Comparison of ENCODE assay signal across 21 cellular contexts in genomic region chr12:122528992-122529391, GRCh38.
A peak's percentile ranks its signal among the peaks of the same experiment; 100 is the strongest.
DNase-seq lines count a peak whose midpoint lies in the region; ATAC-seq and TF ChIP-seq lines count a peak whose summit lies in the region.
"Had no signal": no experiment of that assay in that cellular context is flagged by ENCODE, and none has a peak within 500 bp of the region (broad histone marks: within the 10 kb centered on the region; RNA-seq: fewer than 3 reads in every experiment).

No MANE protein-coding gene starts in this region.

- DNase-seq in GM13977 (ENCODE audit: low spot score) (peak; percentile 19), hippocampal formation (lab: John Stamatoyannopoulos, UW) (no peak)
- peak; percentile 21 for DNase-seq in stimulated activated naive B cell treated with anti-CD40 and anti-IgM and Interleukin-4, amounts not matched to agents 10 μg/mL and 1 μg/mL and 100 μg/mL, for 72 hours
- no peak for DNase-seq in stimulated activated CD4-positive, alpha-beta T cell treated with anti-CD3 and anti-CD28 coated beads, Interleukin-2, amount 100 ng/mL, for 24 hours
- DNase-seq: AML-193, COR-L47, DMS 273 treated with DMSO at 0.1 percent for 48 hours, GDM1, H9, Kasumi-1, MM.1S, NCI-H1092, NCI-H1436 treated with DMSO at 0.1 percent for 48 hours, NCI-H2029, NCI-H345, SJCRH30 had no signal

- no peak for TF ChIP-seq CTCF in GM13977 (IDR thresholded peaks at IDR 0.05; ENCODE audit: extremely low read depth, insufficient read depth, missing control alignments)
- TF ChIP-seq CTCF in VCaP (conservative IDR thresholded peaks at IDR 0.05) = no peak

- H3K27ac Mint-ChIP-seq in stimulated activated naive B cell treated with anti-CD40 and anti-IgM and Interleukin-4, amounts not matched to agents 10 μg/mL and 1 μg/mL and 100 μg/mL, for 72 hours = no peak overlapping the region
- H3K27ac Mint-ChIP-seq: H9 had no signal

- peaks cover 10 to 20% of the 10 kb centered on the region in 2 donors for H3K36me3 Mint-ChIP-seq in stimulated activated naive B cell treated with anti-CD40 and anti-IgM and Interleukin-4, amounts not matched to agents 10 μg/mL and 1 μg/mL and 100 μg/mL, for 72 hours
- H3K36me3 Mint-ChIP-seq: IgD-negative memory B cell had no signal

- in situ Hi-C loops in GM13977 (cut with MboI; ENCODE audit: low pct_unique_long_range_greater_than_20kb, low sequenced_read_pairs, unreplicated experiment) = no loop called here

- H3K27me3 Mint-ChIP-seq in stimulated activated naive B cell treated with anti-CD40 and anti-IgM and Interleukin-4, amounts not matched to agents 10 μg/mL and 1 μg/mL and 100 μg/mL, for 72 hours = no peaks in the 10 kb centered on the region
- H3K27me3 Mint-ChIP-seq: IgD-negative memory B cell had no signal

- peak overlapping the region; percentile 99; the same call in 1 of the 2 replicates for H3K27ac ChIP-seq in VCaP
- H3K27ac ChIP-seq: SJCRH30 had no signal

- peak overlapping the region; percentile 32; the same call in 1 of the 2 replicates for H3K4me3 ChIP-seq in GM08714 (ENCODE audit: low read length)

- H3K4me1 Mint-ChIP-seq in stimulated activated naive B cell treated with anti-CD40 and anti-IgM and Interleukin-4, amounts not matched to agents 10 μg/mL and 1 μg/mL and 100 μg/mL, for 72 hours = peaks cover 12 to 16% of the 10 kb centered on the region in 2 donors

- peak overlapping the region; percentile 10 to 46 for H3K4me3 Mint-ChIP-seq in stimulated activated naive B cell treated with anti-CD40 and anti-IgM and Interleukin-4, amounts not matched to agents 10 μg/mL and 1 μg/mL and 100 μg/mL, for 72 hours
- H3K4me3 Mint-ChIP-seq: H9, IgD-negative memory B cell had no signal

- peak in 1 of 2 donors; percentile 19 for ATAC-seq in stimulated activated naive B cell treated with anti-CD40 and anti-IgM and Interleukin-4, amounts not matched to agents 10 μg/mL and 1 μg/mL and 100 μg/mL, for 72 hours (replicated peaks)
- no peak for ATAC-seq in HG03045 (IDR thresholded peaks at IDR 0.05; ENCODE audit: unreplicated experiment)
- ATAC-seq: Panc1 had no signal

- H3K9me3 Mint-ChIP-seq in stimulated activated naive B cell treated with anti-CD40 and anti-IgM and Interleukin-4, amounts not matched to agents 10 μg/mL and 1 μg/mL and 100 μg/mL, for 72 hours = no peaks in the 10 kb centered on the region
- H3K9me3 Mint-ChIP-seq: H9, IgD-negative memory B cell had no signal

Comparison
In these comparisons a context has a peak if more than half of its experiments do, and no peak if none do; other contexts are left out.
1. DNase-seq: peak in GM13977 (single experiment) and stimulated activated naive B cell treated with anti-CD40 and anti-IgM and Interleukin-4, amounts not matched to agents 10 μg/mL and 1 μg/mL and 100 μg/mL, for 72 hours (single experiment); none in stimulated activated CD4-positive, alpha-beta T cell treated with anti-CD3 and anti-CD28 coated beads, Interleukin-2, amount 100 ng/mL, for 24 hours (0 of 2) and hippocampal formation (0 of 2).